In the genomic region with DNA sequence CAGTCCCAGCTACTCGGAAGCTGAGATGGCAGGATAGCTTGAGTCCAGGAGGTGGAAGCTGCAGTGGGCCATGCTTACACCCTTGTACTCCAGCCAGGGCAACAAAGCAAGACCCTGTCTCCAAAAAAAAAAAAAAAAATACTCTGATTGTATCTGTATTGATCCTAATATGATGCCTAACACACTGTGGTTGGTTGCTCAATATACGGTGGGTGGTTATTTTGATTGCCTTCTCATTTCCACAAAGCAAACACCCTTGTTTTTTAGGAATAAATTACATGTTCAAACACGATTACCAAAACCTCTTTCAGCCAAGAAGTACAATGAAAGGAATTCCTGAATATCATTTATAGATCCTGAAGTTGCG, we compare ENCODE assay signal across 9 cellular contexts. TPM values are rescaled to one million over a fixed set of nuclear protein-coding genes. Genes with fewer than 3 reads are reported as not detected.
DNase-seq lines count a peak whose midpoint lies in the region; ATAC-seq and TF ChIP-seq lines count a peak whose summit lies in the region.
"Had no signal": no experiment of that assay in that cellular context is flagged by ENCODE, and none has a peak within 500 bp of the region (broad histone marks: within the 10 kb centered on the region; RNA-seq: fewer than 3 reads in every experiment).

No MANE protein-coding gene starts in this region.

- TF ChIP-seq RAD21 in liver (IDR thresholded peaks at IDR 0.05), result no peak

- H3K9me3 ChIP-seq in liver (ENCODE audit: control insufficient read depth in 4 of 4, low read length in 3 of 4) (no peaks in the 10 kb centered on the region), thoracic aorta (no peaks in the 10 kb centered on the region)

- no peaks in the 10 kb centered on the region for H3K9me3 Mint-ChIP-seq in activated CD8-positive, alpha-beta memory T cell treated with anti-CD3 and anti-CD28 coated beads, Interleukin-2, amount 10 ng/mL, durations not matched to agents 7 days and 5 days (ENCODE audit: low read depth)
- H3K9me3 Mint-ChIP-seq in activated naive CD8-positive, alpha-beta T cell treated with anti-CD3 and anti-CD28 coated beads, Interleukin-2, amount 50 U/mL, for 24 hours, result no peaks in the 10 kb centered on the region

- peaks cover 58% of the 10 kb centered on the region for H3K4me1 Mint-ChIP-seq in activated CD8-positive, alpha-beta memory T cell treated with anti-CD3 and anti-CD28 coated beads, Interleukin-2, amount 10 ng/mL, durations not matched to agents 7 days and 5 days
- peaks cover 65% of the 10 kb centered on the region for H3K4me1 Mint-ChIP-seq in activated naive CD8-positive, alpha-beta T cell treated with anti-CD3 and anti-CD28 coated beads, Interleukin-2, amount 50 U/mL, for 24 hours

- DNase-seq in activated CD8-positive, alpha-beta memory T cell treated with anti-CD3 and anti-CD28 coated beads, Interleukin-2, amount 10 ng/mL, durations not matched to agents 7 days and 5 days, result no peak
- no peak for DNase-seq in activated CD8-positive, alpha-beta memory T cell treated with anti-CD3 and anti-CD28 coated beads for 24 hours
- no peak for DNase-seq in activated naive CD8-positive, alpha-beta T cell treated with anti-CD3 and anti-CD28 coated beads, Interleukin-2, amount 50 U/mL, for 24 hours
- DNase-seq in thoracic aorta (ENCODE audit: low spot score), result no peak
- DNase-seq in DMS 273 (lab: John Stamatoyannopoulos, UW; ENCODE audit: unreplicated experiment), result no peak
- DNase-seq in NK-92 treated with Interleukin-12 subunit alpha and Interleukin-12 subunit beta, amount 100 ng/mL, for 24 hours (lab: John Stamatoyannopoulos, UW), result no peak
- DNase-seq in NK-92 (lab: John Stamatoyannopoulos, UW; ENCODE audit: unreplicated experiment), result no peak
- DNase-seq: cortex of kidney had no signal

- H3K4me1 ChIP-seq in liver (ENCODE audit: control insufficient read depth in 4 of 4, insufficient read depth in 4 of 4, low read length in 3 of 4), result peaks cover 5 to 50% (median 30%) of the 10 kb centered on the region in 4 donors
- H3K4me1 ChIP-seq in thoracic aorta (ENCODE audit: control insufficient read depth in 1 of 2, low read depth in 2 of 2), result peaks cover 30 to 62% of the 10 kb centered on the region in 2 donors

- H3K4me3 ChIP-seq in liver (ENCODE audit: low read depth in 1 of 3, low read length in 3 of 3) (peak overlapping the region; percentile 11 to 90 (median 84)), thoracic aorta (peak overlapping the region; percentile 87)

- H3K27ac ChIP-seq in liver (ENCODE audit: low read depth in 1 of 2, low read length in 2 of 2) (peak overlapping the region in 1 of 2 donors; percentile 10), thoracic aorta (peak overlapping the region in 1 of 2 donors; percentile 5)

- TF ChIP-seq CTCF in liver (IDR thresholded peaks at IDR 0.05; ENCODE audit: low read depth, low read length, missing input control), result no peak
- TF ChIP-seq CTCF in thoracic aorta (IDR thresholded peaks at IDR 0.05), result no peak

- H3K27me3 ChIP-seq in liver (ENCODE audit: control insufficient read depth in 4 of 4, insufficient read depth in 4 of 4, low read length in 3 of 4) (no peaks in the 10 kb centered on the region), thoracic aorta (replicated peaks; ENCODE audit: insufficient read depth) (no peaks in the 10 kb centered on the region)

- CTCF ChIA-PET in activated CD8-positive, alpha-beta memory T cell treated with anti-CD3 and anti-CD28 coated beads, Interleukin-2, amount 10 ng/mL, durations not matched to agents 7 days and 5 days (lab: Charles Lee), result interaction anchor here (0.7 to 1.6 kb wide), 3 partner anchors 56 to 71 kb away, joined by 3 read pairs; no protein-coding TSS in a partner anchor

- H3K27ac Mint-ChIP-seq in activated CD8-positive, alpha-beta memory T cell treated with anti-CD3 and anti-CD28 coated beads, Interleukin-2, amount 10 ng/mL, durations not matched to agents 7 days and 5 days, result no peak overlapping the region
- H3K27ac Mint-ChIP-seq in activated naive CD8-positive, alpha-beta T cell treated with anti-CD3 and anti-CD28 coated beads, Interleukin-2, amount 50 U/mL, for 24 hours, result no peak overlapping the region

- H3K4me3 Mint-ChIP-seq in activated CD8-positive, alpha-beta memory T cell treated with anti-CD3 and anti-CD28 coated beads, Interleukin-2, amount 10 ng/mL, durations not matched to agents 7 days and 5 days, result peak overlapping the region; percentile 88
- peak overlapping the region; percentile 98 for H3K4me3 Mint-ChIP-seq in activated naive CD8-positive, alpha-beta T cell treated with anti-CD3 and anti-CD28 coated beads, Interleukin-2, amount 50 U/mL, for 24 hours

- H3K36me3 ChIP-seq in liver (ENCODE audit: control insufficient read depth in 4 of 4, insufficient read depth in 3 of 4, low read depth in 1 of 4, low read length in 3 of 4) (no peaks in the 10 kb centered on the region), thoracic aorta (no peaks in the 10 kb centered on the region)

- no peak for ATAC-seq in activated CD8-positive, alpha-beta memory T cell treated with anti-CD3 and anti-CD28 coated beads, Interleukin-2, amount 10 ng/mL, durations not matched to agents 7 days and 5 days
- no peak for ATAC-seq in activated naive CD8-positive, alpha-beta T cell treated with anti-CD3 and anti-CD28 coated beads, Interleukin-2, amount 50 U/mL, for 24 hours
- ATAC-seq in thoracic aorta (ENCODE audit: insufficient number of reproducible peaks, low FRiP score, low read depth), result no peak

- peaks cover 42% of the 10 kb centered on the region for H3K36me3 Mint-ChIP-seq in activated CD8-positive, alpha-beta memory T cell treated with anti-CD3 and anti-CD28 coated beads, Interleukin-2, amount 10 ng/mL, durations not matched to agents 7 days and 5 days
- peaks cover 33% of the 10 kb centered on the region for H3K36me3 Mint-ChIP-seq in activated naive CD8-positive, alpha-beta T cell treated with anti-CD3 and anti-CD28 coated beads, Interleukin-2, amount 50 U/mL, for 24 hours (ENCODE audit: low read depth)

- WGBS in liver, result 38% methylated on average over 4 of the region's 4 CpGs

- peaks cover 5% of the 10 kb centered on the region for H3K27me3 Mint-ChIP-seq in activated CD8-positive, alpha-beta memory T cell treated with anti-CD3 and anti-CD28 coated beads, Interleukin-2, amount 10 ng/mL, durations not matched to agents 7 days and 5 days
- no peaks in the 10 kb centered on the region for H3K27me3 Mint-ChIP-seq in activated naive CD8-positive, alpha-beta T cell treated with anti-CD3 and anti-CD28 coated beads, Interleukin-2, amount 50 U/mL, for 24 hours

- peak overlapping the region; percentile 92 to 99 for H3K9ac ChIP-seq in liver (ENCODE audit: low read depth in 1 of 2, low read length in 2 of 2)

TF ChIP-seq in liver, 16 proteins besides CTCF, POLR2A, EP300 and RAD21 (continues in another document):
- TF ChIP-seq FOXA2 (IDR thresholded peaks at IDR 0.05) (no peak), FOXA1 (IDR thresholded peaks at IDR 0.05) (no peak), EGR1 (IDR thresholded peaks at IDR 0.05; ENCODE audit: low read depth in 2 of 2) (no peak), TAF1 (conservative IDR thresholded peaks at IDR 0.05) (no peak), HNF4G (IDR thresholded peaks at IDR 0.05) (no peak), GABPA (IDR thresholded peaks at IDR 0.05 in 1 of 2, conservative IDR thresholded peaks at IDR 0.05 in 1 of 2) (no peak), NR2F2 (IDR thresholded peaks at IDR 0.05) (no peak), SP1 (IDR thresholded peaks at IDR 0.05) (no peak)
- TF ChIP-seq, protein P1, sequence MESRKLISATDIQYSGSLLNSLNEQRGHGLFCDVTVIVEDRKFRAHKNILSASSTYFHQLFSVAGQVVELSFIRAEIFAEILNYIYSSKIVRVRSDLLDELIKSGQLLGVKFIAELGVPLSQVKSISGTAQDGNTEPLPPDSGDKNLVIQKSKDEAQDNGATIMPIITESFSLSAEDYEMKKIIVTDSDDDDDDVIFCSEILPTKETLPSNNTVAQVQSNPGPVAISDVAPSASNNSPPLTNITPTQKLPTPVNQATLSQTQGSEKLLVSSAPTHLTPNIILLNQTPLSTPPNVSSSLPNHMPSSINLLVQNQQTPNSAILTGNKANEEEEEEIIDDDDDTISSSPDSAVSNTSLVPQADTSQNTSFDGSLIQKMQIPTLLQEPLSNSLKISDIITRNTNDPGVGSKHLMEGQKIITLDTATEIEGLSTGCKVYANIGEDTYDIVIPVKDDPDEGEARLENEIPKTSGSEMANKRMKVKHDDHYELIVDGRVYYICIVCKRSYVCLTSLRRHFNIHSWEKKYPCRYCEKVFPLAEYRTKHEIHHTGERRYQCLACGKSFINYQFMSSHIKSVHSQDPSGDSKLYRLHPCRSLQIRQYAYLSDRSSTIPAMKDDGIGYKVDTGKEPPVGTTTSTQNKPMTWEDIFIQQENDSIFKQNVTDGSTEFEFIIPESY (IDR thresholded peaks at IDR 0.05), result no peak
- TF ChIP-seq, protein P2, sequence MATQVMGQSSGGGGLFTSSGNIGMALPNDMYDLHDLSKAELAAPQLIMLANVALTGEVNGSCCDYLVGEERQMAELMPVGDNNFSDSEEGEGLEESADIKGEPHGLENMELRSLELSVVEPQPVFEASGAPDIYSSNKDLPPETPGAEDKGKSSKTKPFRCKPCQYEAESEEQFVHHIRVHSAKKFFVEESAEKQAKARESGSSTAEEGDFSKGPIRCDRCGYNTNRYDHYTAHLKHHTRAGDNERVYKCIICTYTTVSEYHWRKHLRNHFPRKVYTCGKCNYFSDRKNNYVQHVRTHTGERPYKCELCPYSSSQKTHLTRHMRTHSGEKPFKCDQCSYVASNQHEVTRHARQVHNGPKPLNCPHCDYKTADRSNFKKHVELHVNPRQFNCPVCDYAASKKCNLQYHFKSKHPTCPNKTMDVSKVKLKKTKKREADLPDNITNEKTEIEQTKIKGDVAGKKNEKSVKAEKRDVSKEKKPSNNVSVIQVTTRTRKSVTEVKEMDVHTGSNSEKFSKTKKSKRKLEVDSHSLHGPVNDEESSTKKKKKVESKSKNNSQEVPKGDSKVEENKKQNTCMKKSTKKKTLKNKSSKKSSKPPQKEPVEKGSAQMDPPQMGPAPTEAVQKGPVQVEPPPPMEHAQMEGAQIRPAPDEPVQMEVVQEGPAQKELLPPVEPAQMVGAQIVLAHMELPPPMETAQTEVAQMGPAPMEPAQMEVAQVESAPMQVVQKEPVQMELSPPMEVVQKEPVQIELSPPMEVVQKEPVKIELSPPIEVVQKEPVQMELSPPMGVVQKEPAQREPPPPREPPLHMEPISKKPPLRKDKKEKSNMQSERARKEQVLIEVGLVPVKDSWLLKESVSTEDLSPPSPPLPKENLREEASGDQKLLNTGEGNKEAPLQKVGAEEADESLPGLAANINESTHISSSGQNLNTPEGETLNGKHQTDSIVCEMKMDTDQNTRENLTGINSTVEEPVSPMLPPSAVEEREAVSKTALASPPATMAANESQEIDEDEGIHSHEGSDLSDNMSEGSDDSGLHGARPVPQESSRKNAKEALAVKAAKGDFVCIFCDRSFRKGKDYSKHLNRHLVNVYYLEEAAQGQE (IDR thresholded peaks at IDR 0.05), result no peak

RNA-seq across cellular contexts. Expression of a gene that starts 3.4 kb away (rescaled TPM):
- 10 to 100 TPM; 22.3 to 30.1 TPM for total RNA-seq in activated CD8-positive, alpha-beta memory T cell treated with anti-CD3 and anti-CD28 coated beads, Interleukin-2, amount 10 ng/mL, durations not matched to agents 7 days and 5 days
- 10 to 100 TPM; 26.1 to 44.8 TPM for total RNA-seq in liver
- polyA plus RNA-seq in liver, result 10 to 100 TPM in 1 of 2 donors, 1 to 10 TPM in 1; 7.2 to 18.4 TPM
- 10 to 100 TPM; 40.6 to 42.7 TPM for total RNA-seq in thoracic aorta
